Comparison of ENCODE assay signal across 8 cellular contexts in the genomic region with DNA sequence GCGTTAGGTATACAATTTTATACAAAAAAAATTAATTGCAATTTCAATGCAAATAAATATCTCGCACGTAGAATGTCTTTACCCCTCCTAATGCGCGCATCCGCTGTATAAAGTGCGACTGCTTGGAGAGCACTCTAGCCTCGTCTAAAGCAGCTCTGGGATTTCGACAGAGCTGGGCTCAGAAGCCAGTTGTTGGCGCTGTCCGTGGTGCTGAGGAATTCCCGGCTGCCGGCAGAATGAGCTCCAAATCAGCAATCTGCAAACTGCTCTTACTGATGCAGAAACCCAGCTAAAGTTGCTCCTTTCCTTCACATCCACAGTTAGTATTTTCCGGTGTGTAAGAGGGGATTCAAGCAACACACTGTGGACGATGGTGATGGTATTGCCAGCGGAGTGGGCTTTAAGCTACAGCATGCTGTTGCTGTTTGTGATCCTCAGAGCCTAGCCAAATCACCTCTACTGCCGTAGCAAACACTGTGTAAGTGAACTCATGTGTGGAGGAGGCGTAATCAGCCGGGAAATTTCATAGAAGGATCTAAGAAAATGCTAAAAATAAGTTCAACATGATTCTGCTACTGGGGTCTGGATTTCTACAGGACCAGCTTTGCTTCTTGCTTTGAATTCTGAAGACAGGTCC. TPM values are rescaled to one million over a fixed set of nuclear protein-coding genes. Genes with fewer than 3 reads are reported as not detected.
DNase-seq lines count a peak whose midpoint lies in the region; ATAC-seq and TF ChIP-seq lines count a peak whose summit lies in the region.

A gene (plus strand): TSS at position 137 of the 637 bp plus-strand sequence. CDS start 3,140 bp downstream, outside the sequence.

- intact Hi-C loops in body of pancreas (cut with DNase I): no loop called here

- H3K9me3 ChIP-seq in body of pancreas: no peaks in the 10 kb centered on the region

- TF ChIP-seq POLR2A in body of pancreas (IDR thresholded peaks at IDR 0.05): no peak

- peak; percentile 57 for DNase-seq in activated CD8-positive, alpha-beta memory T cell treated with anti-CD3 and anti-CD28 coated beads for 24 hours
- DNase-seq in activated CD8-positive, alpha-beta memory T cell treated with anti-CD3 and anti-CD28 coated beads, Interleukin-2, amount 50 U/mL, for 4 hours: no peak
- peak; percentile 47 for DNase-seq in HS-5 (ENCODE audit: low read depth)
- peak; percentile 54 for DNase-seq in OCI-M2 (lab: John Stamatoyannopoulos, UW; ENCODE audit: unreplicated experiment)
- peak; percentile 31 to 66 (median 56) for DNase-seq in body of pancreas
- peak; percentile 80 for DNase-seq in iPS-NIHi11 (ENCODE audit: low spot score)
- DNase-seq in stimulated activated CD4-positive, alpha-beta T cell treated with anti-CD3 and anti-CD28 coated beads, Interleukin-2, amount 100 ng/mL, for 24 hours: peak; percentile 27 to 39

- TF ChIP-seq CTCF in body of pancreas (IDR thresholded peaks at IDR 0.05): no peak

- no peaks in the 10 kb centered on the region for H3K4me1 ChIP-seq in body of pancreas

- H3K36me3 ChIP-seq in body of pancreas (replicated peaks in 1 of 2; ENCODE audit: insufficient read depth in 1 of 2, low read depth in 2 of 2): no peaks in the 10 kb centered on the region

- no peaks in the 10 kb centered on the region for H3K27me3 ChIP-seq in body of pancreas

- ATAC-seq in body of pancreas (peak; percentile 64), GM21447 (IDR thresholded peaks at IDR 0.05; ENCODE audit: unreplicated experiment) (no peak)

- no peak within 1 kb of the TSS for H3K4me3 ChIP-seq in body of pancreas

- WGBS in body of pancreas, 2 donors: 11 to 12% methylated on average over 18 to 19 of the region's 19 CpGs

- no peak within 1 kb of the TSS for H3K27ac ChIP-seq in body of pancreas

RNA-seq across cellular contexts. Expression of the gene that starts here (rescaled TPM):
- not detected for total RNA-seq in body of pancreas

Comparison
In these comparisons a context has a peak if more than half of its experiments do, and no peak if none do; other contexts are left out.
1. Peak in DNase-seq and ATAC-seq in body of pancreas; RNA of the gene not detected or under 1 TPM.